Comparison of ENCODE assay signal across 7 cellular contexts in the genomic region with DNA sequence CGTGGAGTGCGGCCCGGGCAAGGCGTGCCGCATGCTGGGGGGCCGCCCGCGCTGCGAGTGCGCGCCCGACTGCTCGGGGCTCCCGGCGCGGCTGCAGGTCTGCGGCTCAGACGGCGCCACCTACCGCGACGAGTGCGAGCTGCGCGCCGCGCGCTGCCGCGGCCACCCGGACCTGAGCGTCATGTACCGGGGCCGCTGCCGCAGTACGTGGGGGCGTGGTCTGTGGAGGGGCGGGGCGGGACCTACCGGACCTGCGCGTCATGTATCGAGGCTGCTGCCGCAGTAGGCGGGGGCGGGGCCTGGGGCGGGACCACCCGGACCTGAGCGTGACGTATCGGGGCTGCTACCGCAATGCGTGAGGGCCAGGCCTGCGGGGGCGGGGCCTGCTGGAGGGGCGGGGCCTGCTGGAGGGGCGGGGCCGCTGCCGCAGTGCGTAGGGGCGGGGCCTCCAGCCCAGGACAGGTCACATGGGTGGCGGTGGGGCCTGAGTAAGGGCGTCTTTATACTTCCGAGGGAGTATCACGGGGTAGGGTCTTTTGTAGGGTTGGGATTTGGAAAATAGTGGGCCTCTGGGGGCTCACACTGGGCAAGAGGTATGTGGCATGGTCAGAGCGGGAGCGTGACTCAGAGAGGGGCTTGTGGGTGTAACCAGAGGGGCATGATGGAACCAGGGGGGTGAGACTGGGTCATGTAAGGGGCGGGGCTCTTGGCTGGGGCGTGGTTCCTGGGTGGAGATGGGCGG. TPM values are rescaled to one million over a fixed set of nuclear protein-coding genes. Genes with fewer than 3 reads are reported as not detected.
DNase-seq lines count a peak whose midpoint lies in the region; ATAC-seq, FAIRE-seq and TF ChIP-seq lines count a peak whose summit lies in the region.

No MANE protein-coding gene starts in this region.

- peak; percentile 97 to 98 for DNase-seq in NCI-H187 (lab: John Stamatoyannopoulos, UW)
- peak; percentile 97 to 100 (median 100) for DNase-seq in T-helper 2 cell
- peak; percentile 89 for DNase-seq in astrocyte (ENCODE audit: low read depth)
- DNase-seq in hepatocyte (ENCODE audit: low spot score): peak; percentile 99
- peak; percentile 86 for DNase-seq in retinal pigment epithelial cell (ENCODE audit: low read depth)

- H3K4me3 ChIP-seq in astrocyte (ENCODE audit: insufficient read depth, low read depth, low read length): peak overlapping the region; percentile 61
- H3K4me3 ChIP-seq in hepatocyte: peak overlapping the region; percentile 57
- H3K4me3 ChIP-seq in retinal pigment epithelial cell (ENCODE audit: low read length): peak overlapping the region; percentile 52

- H3K27ac ChIP-seq in astrocyte (ENCODE audit: low read depth, low read length) (peak overlapping the region; percentile 92), hepatocyte (peak overlapping the region; percentile 99)

- peak overlapping the region; percentile 94 for H3K4me2 ChIP-seq in astrocyte (ENCODE audit: low read length)
- H3K4me2 ChIP-seq in hepatocyte: peak overlapping the region; percentile 97

- 2% methylated on average over 51 of the region's 70 CpGs for WGBS in hepatocyte (ENCODE audit: low lambda C conversion rate, missing lambda C conversion rate)

- peaks cover 25% of the 10 kb centered on the region for H4K20me1 ChIP-seq in astrocyte (ENCODE audit: insufficient read depth, low read length)
- no peaks in the 10 kb centered on the region for H4K20me1 ChIP-seq in hepatocyte (ENCODE audit: insufficient read depth, poor library complexity, severe bottlenecking)

- H3K9me2 ChIP-seq in hepatocyte (replicated peaks; ENCODE audit: insufficient read depth): no peaks in the 10 kb centered on the region

- peak overlapping the region; percentile 100 for H3K27ac Mint-ChIP-seq in astrocyte (ENCODE audit: unreplicated experiment)

- H3K4me3 Mint-ChIP-seq in astrocyte (ENCODE audit: unreplicated experiment): peak overlapping the region; percentile 94

- H3K27me3 ChIP-seq in astrocyte (ENCODE audit: insufficient read depth, low read length): no peaks in the 10 kb centered on the region
- no peaks in the 10 kb centered on the region for H3K27me3 ChIP-seq in hepatocyte

- peaks cover 3% of the 10 kb centered on the region for H3K36me3 Mint-ChIP-seq in astrocyte (ENCODE audit: low read depth, unreplicated experiment)

- H3K4me1 Mint-ChIP-seq in astrocyte (ENCODE audit: low read depth, unreplicated experiment): peaks cover 6% of the 10 kb centered on the region

- H2AFZ ChIP-seq in astrocyte (ENCODE audit: low read depth, low read length): peak overlapping the region; percentile 73
- H2AFZ ChIP-seq in hepatocyte: no peak overlapping the region

- H3K9me3 ChIP-seq in astrocyte (ENCODE audit: insufficient read depth, low read depth, low read length) (no peaks in the 10 kb centered on the region), hepatocyte (ENCODE audit: low read depth) (no peaks in the 10 kb centered on the region)

- no peaks in the 10 kb centered on the region for H3K9me3 Mint-ChIP-seq in astrocyte (ENCODE audit: unreplicated experiment)

- peaks cover 1% of the 10 kb centered on the region for H3K27me3 Mint-ChIP-seq in astrocyte (ENCODE audit: low read depth, unreplicated experiment)

- H3K79me2 ChIP-seq in astrocyte (ENCODE audit: insufficient read depth, low read length) (peaks cover 26% of the 10 kb centered on the region), hepatocyte (peaks cover 25% of the 10 kb centered on the region)

- no peak for TF ChIP-seq CTCF in astrocyte (IDR thresholded peaks at IDR 0.05; ENCODE audit: insufficient read depth, low read depth, low read length)
- peak; percentile 44 for TF ChIP-seq CTCF in hepatocyte (IDR thresholded peaks at IDR 0.05; ENCODE audit: poor library complexity)
- peak; percentile 36 for TF ChIP-seq CTCF in retinal pigment epithelial cell (conservative IDR thresholded peaks at IDR 0.05; ENCODE audit: low read depth, low read length)

- no peak for FAIRE-seq in astrocyte (lab: Jason Lieb, UNC)

- ATAC-seq in GM18502 (IDR thresholded peaks at IDR 0.05; ENCODE audit: poor library complexity, unreplicated experiment) (peak; percentile 76), HG02970 (IDR thresholded peaks at IDR 0.05; ENCODE audit: low FRiP score, unreplicated experiment) (peak; percentile 72)

- H3K4me1 ChIP-seq in astrocyte (ENCODE audit: insufficient read depth, low read length) (peaks cover 33% of the 10 kb centered on the region), hepatocyte (ENCODE audit: insufficient read depth) (peaks cover 32% of the 10 kb centered on the region)

- peak overlapping the region; percentile 87 for H3K9ac ChIP-seq in astrocyte (ENCODE audit: low read length)

- H3K36me3 ChIP-seq in astrocyte (ENCODE audit: insufficient read depth, low read length) (no peaks in the 10 kb centered on the region), hepatocyte (replicated peaks; ENCODE audit: insufficient read depth, low read depth) (no peaks in the 10 kb centered on the region)

RNA-seq across cellular contexts. Expression of a gene that starts 4.3 kb away (rescaled TPM):
- total RNA-seq in astrocyte: 72.0 and 78.8 TPM in 2 replicates
- 106 and 131 TPM in 2 replicates for total RNA-seq in hepatocyte
- polyA plus RNA-seq in hepatocyte: 171 and 209 TPM in 2 replicates

RNA-seq across cellular contexts. Expression of a gene that starts 14.8 kb away (rescaled TPM):
- total RNA-seq in astrocyte (not detected in 2 replicates), hepatocyte (0.16 and 2.4 TPM in 2 replicates)
- 1.2 TPM in 1 of 2 replicates, not detected in the other for polyA plus RNA-seq in hepatocyte

RNA-seq across cellular contexts. Expression of a gene that starts 17.4 kb away (rescaled TPM):
- total RNA-seq in astrocyte (58.3 and 58.5 TPM in 2 replicates), hepatocyte (42.7 and 43.9 TPM in 2 replicates)
- 84.7 and 89.6 TPM in 2 replicates for polyA plus RNA-seq in hepatocyte

RNA-seq across cellular contexts. Expression of a gene that starts 28.3 kb away (rescaled TPM):
- total RNA-seq in astrocyte (60.0 and 67.3 TPM in 2 replicates), hepatocyte (27.2 and 34.9 TPM in 2 replicates)
- polyA plus RNA-seq in hepatocyte: 22.1 and 23.0 TPM in 2 replicates

RNA-seq across cellular contexts. Expression of a gene that starts 40.8 kb away (rescaled TPM):
- 0.25 TPM in 1 of 2 replicates, not detected in the other for total RNA-seq in astrocyte
- 0.20 TPM in 1 of 2 replicates, not detected in the other for total RNA-seq in hepatocyte
- polyA plus RNA-seq in hepatocyte: 0.18 and 0.70 TPM in 2 replicates

Comparison
In these comparisons a context has a peak if more than half of its experiments do, and no peak if none do; other contexts are left out.
1. Peak in every context shown above with its lines: DNase-seq, ATAC-seq, H3K4me3 ChIP-seq and H3K27ac ChIP-seq.